ENCODE assay signal across 10 cellular contexts in the genomic region with DNA sequence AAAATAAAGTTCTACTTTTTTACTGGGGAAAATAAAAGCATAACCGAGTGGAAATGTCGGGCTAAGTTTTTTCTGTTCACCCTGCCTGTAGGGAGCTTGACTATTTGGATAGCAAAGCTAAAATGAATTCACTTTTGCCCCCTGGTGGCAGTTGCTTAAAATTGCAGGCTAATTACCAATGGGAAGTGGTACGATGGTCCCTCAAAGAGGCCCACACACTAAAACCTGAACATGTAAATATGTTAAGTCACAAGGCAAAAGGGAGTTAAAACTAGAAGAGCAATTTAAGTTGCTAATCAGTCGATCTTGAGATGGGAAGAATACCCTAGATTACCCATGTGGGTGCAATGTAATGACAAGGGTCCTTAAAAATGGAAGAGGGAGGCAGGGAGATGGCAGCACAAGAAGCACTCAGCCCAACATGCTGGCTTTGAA. TPM values are rescaled to one million over a fixed set of nuclear protein-coding genes. Genes with fewer than 3 reads are reported as not detected.
DNase-seq lines count a peak whose midpoint lies in the region; ATAC-seq, FAIRE-seq and TF ChIP-seq lines count a peak whose summit lies in the region.
"Had no signal": no experiment of that assay in that cellular context is flagged by ENCODE, and none has a peak within 500 bp of the region (broad histone marks: within the 10 kb centered on the region; RNA-seq: fewer than 3 reads in every experiment).

No MANE protein-coding gene starts in this region.

- H3K36me3 ChIP-seq in Caco-2 (ENCODE audit: control insufficient read depth, insufficient read depth, low read length): no peaks in the 10 kb centered on the region

- H3K27ac Mint-ChIP-seq in Caco-2 (ENCODE audit: unreplicated experiment): no peak overlapping the region
- no peak overlapping the region for H3K27ac Mint-ChIP-seq in activated CD4-positive, alpha-beta memory T cell treated with anti-CD3 and anti-CD28 coated beads for 36 hours
- H3K27ac Mint-ChIP-seq: stimulated activated naive B cell treated with anti-CD40 and anti-IgM and Interleukin-4, amounts not matched to agents 10 μg/mL and 1 μg/mL and 100 μg/mL, for 72 hours had no signal

- CTCF ChIA-PET in Caco-2 (lab: Charles Lee): no interaction called here
- CTCF ChIA-PET in activated CD4-positive, alpha-beta memory T cell treated with anti-CD3 and anti-CD28 coated beads for 36 hours (lab: Charles Lee): interaction anchor here (0.7 to 4.9 kb wide), 25 partner anchors 9 to 215 kb away, joined by 3 to 64 read pairs (median 4); no protein-coding TSS in a partner anchor

- POLR2A ChIA-PET in Caco-2 (lab: Charles Lee): no interaction called here
- POLR2A ChIA-PET in activated CD4-positive, alpha-beta memory T cell treated with anti-CD3 and anti-CD28 coated beads for 36 hours (lab: Charles Lee): interaction anchor here (0.9 kb wide), 1 partner anchor 59 kb away, joined by 3 read pairs; no protein-coding TSS in a partner anchor

- peaks cover 18% of the 10 kb centered on the region for H3K27me3 Mint-ChIP-seq in Caco-2 (ENCODE audit: insufficient read depth, unreplicated experiment)
- no peaks in the 10 kb centered on the region for H3K27me3 Mint-ChIP-seq in activated CD4-positive, alpha-beta memory T cell treated with anti-CD3 and anti-CD28 coated beads for 36 hours
- H3K27me3 Mint-ChIP-seq: stimulated activated naive B cell treated with anti-CD40 and anti-IgM and Interleukin-4, amounts not matched to agents 10 μg/mL and 1 μg/mL and 100 μg/mL, for 72 hours had no signal

- no peaks in the 10 kb centered on the region for H3K4me1 Mint-ChIP-seq in Caco-2 (ENCODE audit: low read depth, unreplicated experiment)
- H3K4me1 Mint-ChIP-seq in activated CD4-positive, alpha-beta memory T cell treated with anti-CD3 and anti-CD28 coated beads for 36 hours (ENCODE audit: low read depth): peaks cover 10% of the 10 kb centered on the region

- peaks cover 10% of the 10 kb centered on the region for H3K9me3 Mint-ChIP-seq in Caco-2 (ENCODE audit: unreplicated experiment)
- H3K9me3 Mint-ChIP-seq in activated CD4-positive, alpha-beta memory T cell treated with anti-CD3 and anti-CD28 coated beads for 36 hours: peaks cover 3% of the 10 kb centered on the region

- peak in 1 of 2 experiments; percentile 42 for DNase-seq in Caco-2
- DNase-seq in HK-2 (ENCODE audit: unreplicated experiment): peak; percentile 7
- peak; percentile 25 for DNase-seq in activated CD4-positive, alpha-beta memory T cell treated with anti-CD3 and anti-CD28 coated beads for 36 hours
- DNase-seq in kidney tubule cell (ENCODE audit: low spot score): peak; percentile 20
- DNase-seq in ecto neural progenitor cell (ENCODE audit: low spot score): no peak
- no peak for DNase-seq in frontal cortex (ENCODE audit: low spot score in 2 of 2)
- DNase-seq in DMS79 (lab: John Stamatoyannopoulos, UW): no peak
- DNase-seq: stimulated activated naive B cell treated with anti-CD40 and anti-IgM and Interleukin-4, amounts not matched to agents 10 μg/mL and 1 μg/mL and 100 μg/mL, for 72 hours had no signal

- ATAC-seq in GM21576 (IDR thresholded peaks at IDR 0.05; ENCODE audit: unreplicated experiment): no peak

- H3K4me3 Mint-ChIP-seq in Caco-2 (ENCODE audit: unreplicated experiment): no peak overlapping the region
- H3K4me3 Mint-ChIP-seq in activated CD4-positive, alpha-beta memory T cell treated with anti-CD3 and anti-CD28 coated beads for 36 hours: no peak overlapping the region
- H3K4me3 Mint-ChIP-seq: stimulated activated naive B cell treated with anti-CD40 and anti-IgM and Interleukin-4, amounts not matched to agents 10 μg/mL and 1 μg/mL and 100 μg/mL, for 72 hours had no signal

- BruUV-seq in Caco-2 (replicated peaks; lab: Mats Ljungman, UMichigan): no TSS peak

- FAIRE-seq in frontal cortex (lab: Jason Lieb, UNC): no peak
- FAIRE-seq: islet of Langerhans had no signal

- H3K27me3 ChIP-seq in Caco-2 (replicated peaks; ENCODE audit: control insufficient read depth, insufficient read depth, low read length): no peaks in the 10 kb centered on the region; the same call in 1 of the 2 replicates

- intact Hi-C loops in Caco-2 (cut with micrococcal nuclease; ENCODE audit: unreplicated experiment): loop anchor here (5.0 to 10.0 kb wide), 2 partner anchors 92 to 100 kb away; no protein-coding TSS in a partner anchor
- intact Hi-C loops in activated CD4-positive, alpha-beta memory T cell treated with anti-CD3 and anti-CD28 coated beads for 36 hours (cut with micrococcal nuclease): loop anchor here (1.0 to 2.0 kb wide), 3 partner anchors 32 to 103 kb away; no protein-coding TSS in a partner anchor

- no peaks in the 10 kb centered on the region for H3K4me1 ChIP-seq in Caco-2

- no peak overlapping the region for H3K4me3 ChIP-seq in Caco-2 (ENCODE audit: low read depth, low read length)

- H3K9me3 ChIP-seq in Caco-2: peaks cover 10% of the 10 kb centered on the region

- peak; percentile 59 to 84 for TF ChIP-seq CTCF in Caco-2 (IDR thresholded peaks at IDR 0.05; ENCODE audit: insufficient read depth in 1 of 2, low read depth in 1 of 2, low read length in 1 of 2, severe bottlenecking in 1 of 2, unreplicated experiment in 1 of 2)

- no peaks in the 10 kb centered on the region for H3K36me3 Mint-ChIP-seq in Caco-2 (ENCODE audit: insufficient read depth, unreplicated experiment)
- H3K36me3 Mint-ChIP-seq in activated CD4-positive, alpha-beta memory T cell treated with anti-CD3 and anti-CD28 coated beads for 36 hours: peaks cover 2% of the 10 kb centered on the region

RNA-seq across cellular contexts. Expression of gene SUN5, which starts 0.9 kb away (rescaled TPM):
- total RNA-seq in Caco-2 (2022) (not detected in 2 replicates), frontal cortex (not detected)
- total RNA-seq in activated CD4-positive, alpha-beta memory T cell treated with anti-CD3 and anti-CD28 coated beads for 36 hours: not detected

RNA-seq across cellular contexts. Expression of gene BPIFB2, which starts 2.4 kb away (rescaled TPM):
- not detected in 2 replicates for total RNA-seq in Caco-2 (2022)
- not detected for total RNA-seq in activated CD4-positive, alpha-beta memory T cell treated with anti-CD3 and anti-CD28 coated beads for 36 hours
- not detected for total RNA-seq in frontal cortex

RNA-seq across cellular contexts. Expression of gene BPIFB6, which starts 26.3 kb away (rescaled TPM):
- total RNA-seq in Caco-2 (2022) (not detected in 2 replicates), frontal cortex (not detected)
- total RNA-seq in activated CD4-positive, alpha-beta memory T cell treated with anti-CD3 and anti-CD28 coated beads for 36 hours: not detected

RNA-seq across cellular contexts. Expression of gene BPIFB3, which starts 48.6 kb away (rescaled TPM):
- total RNA-seq in Caco-2 (2022): not detected in 2 replicates
- not detected for total RNA-seq in activated CD4-positive, alpha-beta memory T cell treated with anti-CD3 and anti-CD28 coated beads for 36 hours
- total RNA-seq in frontal cortex: not detected

Comparison
In these comparisons a context has a peak if more than half of its experiments do, and no peak if none do; other contexts are left out.
1. DNase-seq: peak in HK-2 (single experiment), activated CD4-positive, alpha-beta memory T cell treated with anti-CD3 and anti-CD28 coated beads for 36 hours (single experiment) and kidney tubule cell (single experiment); none in ecto neural progenitor cell (single experiment), frontal cortex (0 of 2) and DMS79 (single experiment).